In the genomic region with DNA sequence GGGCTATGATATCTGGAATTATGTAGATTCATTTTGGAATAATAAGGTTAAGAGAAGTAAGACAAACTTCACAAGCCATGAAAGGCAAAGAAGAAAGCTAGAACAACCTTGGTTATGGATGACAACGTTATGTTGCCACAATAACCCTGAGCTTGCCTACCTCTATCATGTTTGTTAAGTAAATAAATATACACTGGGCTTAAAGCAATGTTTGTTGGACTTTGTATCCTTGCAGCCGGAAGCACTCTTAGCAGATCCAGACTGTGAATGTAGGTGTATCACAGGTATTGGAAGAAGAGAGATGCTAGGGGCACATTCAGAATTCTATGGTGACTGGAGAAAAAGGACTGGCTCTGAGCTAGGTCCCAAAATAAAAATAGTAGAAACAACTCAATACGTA, we compare ENCODE assay signal across 19 cellular contexts.
"Had no signal": no experiment of that assay in that cellular context is flagged by ENCODE, and none has a peak within 500 bp of the region (broad histone marks: within the 10 kb centered on the region; RNA-seq: fewer than 3 reads in every experiment).

No MANE protein-coding gene starts in this region.

- H3K9me3 ChIP-seq: gastrocnemius medialis, lower lobe of right lung, pancreas, tibial artery, upper lobe of right lung, vagina had no signal

- FAIRE-seq: endometrium, keratinocyte, pancreas had no signal

- DNase-seq: effector memory CD4-positive, alpha-beta T cell; gastrocnemius medialis; glutamatergic neuron; immature natural killer cell; left ventricle myocardium inferior; lower lobe of right lung; naive B cell; occipital lobe; pancreas; right cardiac atrium; spleen; stimulated activated CD4-positive, alpha-beta T cell treated with anti-CD3 and anti-CD28 coated beads, Interleukin-15, amount 100 ng/mL, for 24 hours; stimulated activated CD4-positive, alpha-beta T cell treated with anti-CD3 and anti-CD28 coated beads, Interleukin-1b, Interleukin-23, amount 100 ng/mL, for 48 hours; stimulated activated CD4-positive, alpha-beta T cell treated with anti-CD3 and anti-CD28 coated beads, Interleukin-4, amount 100 ng/mL, for 24 hours; tibial artery; upper lobe of right lung had no signal

- H3K4me1 ChIP-seq: gastrocnemius medialis, left ventricle myocardium inferior, lower lobe of right lung, pancreas, spleen, tibial artery, upper lobe of right lung, vagina had no signal

- H3K4me3 ChIP-seq: gastrocnemius medialis, left ventricle myocardium inferior, lower lobe of right lung, pancreas, spleen, tibial artery, upper lobe of right lung, vagina had no signal

- H3K36me3 ChIP-seq: gastrocnemius medialis, left ventricle myocardium inferior, lower lobe of right lung, pancreas, spleen, tibial artery, upper lobe of right lung, vagina had no signal

- H3K27ac ChIP-seq: gastrocnemius medialis, left ventricle myocardium inferior, lower lobe of right lung, pancreas, spleen, tibial artery, upper lobe of right lung, vagina had no signal

- H3K27me3 ChIP-seq: gastrocnemius medialis, pancreas, spleen, tibial artery, upper lobe of right lung, vagina had no signal
